In genomic region chr20:4795394-4795793, GRCh38 we compare ENCODE assay signal across 8 cellular contexts. TPM values are rescaled to one million over a fixed set of nuclear protein-coding genes. Genes with fewer than 3 reads are reported as not detected.
A peak's percentile ranks its signal among the peaks of the same experiment; 100 is the strongest.
DNase-seq lines count a peak whose midpoint lies in the region; ATAC-seq and TF ChIP-seq lines count a peak whose summit lies in the region.

No MANE protein-coding gene starts in this region.

- H3K27me3 ChIP-seq in Panc1 (ENCODE audit: control insufficient read depth, insufficient read depth, low read length) (peaks cover 2% of the 10 kb centered on the region), mammary epithelial cell (ENCODE audit: insufficient read depth, low read length) (no peaks in the 10 kb centered on the region)

- no peak overlapping the region for H2AFZ ChIP-seq in mammary epithelial cell (ENCODE audit: low read depth, low read length)

- no peaks in the 10 kb centered on the region for H4K20me1 ChIP-seq in mammary epithelial cell (ENCODE audit: insufficient read depth, low read length)

- H3K4me2 ChIP-seq in mammary epithelial cell (ENCODE audit: insufficient read depth, low read depth, low read length): no peak overlapping the region

- CTCF ChIA-PET in Panc1 (lab: Charles Lee) (no interaction called here), mammary epithelial cell (lab: Charles Lee; ENCODE audit: low non-redundant PET) (no interaction called here)

- H3K4me1 ChIP-seq in Panc1 (ENCODE audit: control insufficient read depth, insufficient read depth, low read length) (no peaks in the 10 kb centered on the region), mammary epithelial cell (ENCODE audit: insufficient read depth, low read length) (peaks cover 4% of the 10 kb centered on the region)

- POLR2A ChIA-PET in Panc1 (lab: Charles Lee): no interaction called here

- TF ChIP-seq CTCF in Panc1 (IDR thresholded peaks at IDR 0.05) (no peak), mammary epithelial cell (conservative IDR thresholded peaks at IDR 0.05 in 1 of 2, IDR thresholded peaks at IDR 0.05 in 1 of 2; ENCODE audit: extremely low read depth in 1 of 2, insufficient read depth in 1 of 2, low read depth in 1 of 2, low read length in 2 of 2) (no peak)

- H3K9me3 ChIP-seq in Panc1 (ENCODE audit: control insufficient read depth, insufficient read depth, low read depth, low read length) (no peaks in the 10 kb centered on the region), mammary epithelial cell (replicated peaks; ENCODE audit: insufficient read depth, low read length) (no peaks in the 10 kb centered on the region)

- BruUV-seq in Panc1 (replicated peaks; lab: Mats Ljungman, UMichigan) (no TSS peak), mammary epithelial cell (replicated peaks; lab: Mats Ljungman, UMichigan) (no TSS peak)

- no peak overlapping the region for H3K9ac ChIP-seq in mammary epithelial cell (ENCODE audit: insufficient read depth, low read length)

- in situ Hi-C loops in Panc1 (cut with HindIII; ENCODE audit: low pct_unique_long_range_greater_than_20kb, low sequenced_read_pairs) (no loop called here), mammary epithelial cell (cut with MboI; ENCODE audit: low sequenced_read_pairs in 2 of 2) (no loop called here)

- 0% methylated on average over 1 of the region's 2 CpGs for WGBS in mammary epithelial cell (ENCODE audit: low coverage, missing lambda C conversion rate)

- ATAC-seq in HG02610 (IDR thresholded peaks at IDR 0.05; ENCODE audit: unreplicated experiment): peak; percentile 79
- ATAC-seq in Panc1: 0 out of 2 replicates have a peak, but pooled peaks have one; percentile 30
- no peak for ATAC-seq in HG03280 (IDR thresholded peaks at IDR 0.05; ENCODE audit: unreplicated experiment)

- H3K27ac ChIP-seq in Panc1 (ENCODE audit: low read length): no peak overlapping the region
- no peak overlapping the region for H3K27ac ChIP-seq in mammary epithelial cell (ENCODE audit: insufficient read depth, low read depth, low read length)
- H3K27ac ChIP-seq in skin epidermis: peak overlapping the region in 12 of 21 experiments; percentile 6 to 86 (median 47)

- H3K4me3 ChIP-seq in Panc1 (ENCODE audit: low read depth in 2 of 2, low read length in 2 of 2): no peak overlapping the region
- no peak overlapping the region for H3K4me3 ChIP-seq in mammary epithelial cell (replicated peaks in 1 of 3; ENCODE audit: insufficient read depth in 1 of 3, low read depth in 2 of 3, low read length in 3 of 3)
- no peak overlapping the region for H3K4me3 ChIP-seq in skin epidermis

- no peaks in the 10 kb centered on the region for H3K79me2 ChIP-seq in mammary epithelial cell (ENCODE audit: insufficient read depth, low read length)

- DNase-seq in GDM1 (lab: John Stamatoyannopoulos, UW): peak; percentile 49
- no peak for DNase-seq in Panc1 (ENCODE audit: low read depth, low spot score)
- DNase-seq in mammary epithelial cell: peak; percentile 62
- no peak for DNase-seq in cortex of kidney (lab: John Stamatoyannopoulos, UW)
- no peak for DNase-seq in NCI-H2029 treated with DMSO at 0.1 percent for 48 hours (lab: John Stamatoyannopoulos, UW)

- H3K36me3 ChIP-seq in Panc1 (ENCODE audit: control insufficient read depth, insufficient read depth, low read length) (no peaks in the 10 kb centered on the region), mammary epithelial cell (ENCODE audit: insufficient read depth, low read length) (no peaks in the 10 kb centered on the region)

- intact Hi-C loops in Panc1 (cut with micrococcal nuclease; ENCODE audit: unreplicated experiment) (no loop called here), mammary epithelial cell (cut with micrococcal nuclease) (no loop called here)

- dilution Hi-C loops in mammary epithelial cell (cut with HindIII; ENCODE audit: low sequenced_read_pairs): no loop called here

RNA-seq across cellular contexts. Expression of gene RASSF2, which starts 28.0 kb away (rescaled TPM):
- total RNA-seq in Panc1 (2021; ENCODE audit: unreplicated experiment) (0.13 TPM), mammary epithelial cell (under 1 TPM; under 0.01 to 0.24 TPM)
- 0.10 TPM for polyA plus RNA-seq in Panc1 (2012; ENCODE audit: insufficient read length)
- polyA plus RNA-seq in mammary epithelial cell: 0.03 TPM
- not detected for polyA minus RNA-seq in mammary epithelial cell

Comparison
In these comparisons a context has a peak if more than half of its experiments do, and no peak if none do; other contexts are left out.
1. DNase-seq: peak in GDM1 (single experiment) and mammary epithelial cell (single experiment); none in Panc1 (single experiment), cortex of kidney (single experiment) and NCI-H2029 treated with DMSO at 0.1 percent for 48 hours (single experiment).
2. H3K27ac ChIP-seq: peak in skin epidermis (12 of 21); none in Panc1 (single experiment) and mammary epithelial cell (single experiment).